1 cellular context compared by ENCODE assay signal in genomic region chr9:72154468-72155281, GRCh38.
TF ChIP-seq lines count a peak whose summit lies in the region.

No MANE protein-coding gene starts in this region.

TF ChIP-seq in GM12878, 131 proteins besides CTCF, POLR2A, EP300 and RAD21 (continued from another document):
- TF ChIP-seq ZBTB33 (IDR thresholded peaks at IDR 0.05) (peak; percentile 78), RELB (IDR thresholded peaks at IDR 0.05; ENCODE audit: low read depth) (peak; percentile 64; the same call in 1 of the 2 replicates), POU2F2 (IDR thresholded peaks at IDR 0.05; ENCODE audit: borderline replicate concordance, low read depth, low read length) (peak; percentile 46; the same call in 1 of the 3 replicates), ZNF207 (IDR thresholded peaks at IDR 0.05; ENCODE audit: borderline replicate concordance) (no peak), MEF2B (IDR thresholded peaks at IDR 0.05; ENCODE audit: partially characterized antibody, poor library complexity, severe bottlenecking) (peak; percentile 97), CEBPB (IDR thresholded peaks at IDR 0.05; ENCODE audit: borderline replicate concordance in 1 of 2, low read depth in 2 of 2, low read length in 2 of 2) (no peak), BCL3 (IDR thresholded peaks at IDR 0.05; ENCODE audit: borderline replicate concordance, insufficient read depth, low read depth, low read length, poor library complexity, severe bottlenecking) (no peak), MTA2 (IDR thresholded peaks at IDR 0.05; ENCODE audit: low read depth) (peak; percentile 93), RAD51 (IDR thresholded peaks at IDR 0.05) (peak; percentile 33; the same call in 1 of the 2 replicates), FOS (IDR thresholded peaks at IDR 0.05; ENCODE audit: borderline replicate concordance, extremely low read depth, insufficient read length) (no peak), NKRF (conservative IDR thresholded peaks at IDR 0.05) (no peak), BACH1 (IDR thresholded peaks at IDR 0.05; ENCODE audit: borderline replicate concordance) (0 out of 2 replicates have a peak, but pooled peaks have one; percentile 31), SKIL (IDR thresholded peaks at IDR 0.05; ENCODE audit: low read depth, poor library complexity, severe bottlenecking) (peak; percentile 85), BHLHE40 (IDR thresholded peaks at IDR 0.05; ENCODE audit: borderline replicate concordance in 1 of 2, low read depth in 2 of 2, low read length in 1 of 2) (peak; percentile 76 to 91; a peak in 2 of 4 replicates), NBN (IDR thresholded peaks at IDR 0.05) (no peak; the same call in none of the 2 replicates), IKZF1 (conservative IDR thresholded peaks at IDR 0.05) (peak; percentile 35; the same call in 1 of the 2 replicates), SMAD1 (IDR thresholded peaks at IDR 0.05; ENCODE audit: low read depth, partially characterized antibody) (peak; percentile 45), ASH2L (IDR thresholded peaks at IDR 0.05; ENCODE audit: borderline replicate concordance, low read depth) (no peak), NR2F1 (conservative IDR thresholded peaks at IDR 0.05) (peak; percentile 86)
